Comparison of ENCODE assay signal across 18 cellular contexts in genomic region chr5:5169466-5169865, GRCh38. TPM values are rescaled to one million over a fixed set of nuclear protein-coding genes. Genes with fewer than 3 reads are reported as not detected.
A peak's percentile ranks its signal among the peaks of the same experiment; 100 is the strongest.
DNase-seq lines count a peak whose midpoint lies in the region; ATAC-seq and TF ChIP-seq lines count a peak whose summit lies in the region.
"Had no signal": no experiment of that assay in that cellular context is flagged by ENCODE, and none has a peak within 500 bp of the region (broad histone marks: within the 10 kb centered on the region; RNA-seq: fewer than 3 reads in every experiment).

No MANE protein-coding gene starts in this region.

- H3K27me3 ChIP-seq in esophagus muscularis mucosa (no peaks in the 10 kb centered on the region), colonic mucosa (no peaks in the 10 kb centered on the region)
- H3K27me3 ChIP-seq: BE2C, BLaER1 had no signal

- no peak overlapping the region for H3K9ac ChIP-seq in colonic mucosa (ENCODE audit: low read depth in 2 of 2, low read length in 2 of 2)
- H3K9ac ChIP-seq: BLaER1 had no signal

- H3K4me1 ChIP-seq in esophagus muscularis mucosa (no peaks in the 10 kb centered on the region), colonic mucosa (no peaks in the 10 kb centered on the region)
- H3K4me1 ChIP-seq: Caco-2 had no signal

- DNase-seq in LNCaP clone FGC (ENCODE audit: low read depth) (no peak), RPMI8226 (peak; percentile 52), esophagus muscularis mucosa (ENCODE audit: extremely low spot score) (peak; percentile 87), colonic mucosa (no peak)
- DNase-seq: 8988T; ACHN; BE2C; C1 segment of cervical spinal cord; Caco-2; Calu3; CD4-positive, alpha-beta memory T cell; CD4-positive, CD25-positive, alpha-beta regulatory T cell; CD8-positive, alpha-beta memory T cell; DMS79 treated with DMSO at 0.1 percent for 48 hours; GF-D8 had no signal

- ATAC-seq in GM19455 (IDR thresholded peaks at IDR 0.05; ENCODE audit: unreplicated experiment), result no peak
- no peak for ATAC-seq in GM18873 (IDR thresholded peaks at IDR 0.05; ENCODE audit: low FRiP score, unreplicated experiment)

- TF ChIP-seq EP300 in esophagus muscularis mucosa (IDR thresholded peaks at IDR 0.05), result no peak

- H3K36me3 ChIP-seq in esophagus muscularis mucosa (no peaks in the 10 kb centered on the region), colonic mucosa (no peaks in the 10 kb centered on the region)
- H3K36me3 ChIP-seq: BE2C, BLaER1 had no signal

- H3K4me3 ChIP-seq in LNCaP clone FGC (ENCODE audit: low read depth, low read length) (no peak overlapping the region), esophagus muscularis mucosa (no peak overlapping the region), colonic mucosa (no peak overlapping the region)
- H3K4me3 ChIP-seq: BLaER1 had no signal

- no peak for TF ChIP-seq POLR2A in esophagus muscularis mucosa (IDR thresholded peaks at IDR 0.05; ENCODE audit: low read depth)

- H3K27ac ChIP-seq in esophagus muscularis mucosa (replicated peaks in 1 of 4), result no peak overlapping the region
- no peak overlapping the region for H3K27ac ChIP-seq in colonic mucosa
- H3K27ac ChIP-seq: BLaER1 had no signal

- H3K9me3 ChIP-seq in esophagus muscularis mucosa, result peaks cover 0 to under 1% (median 0%) of the 10 kb centered on the region in 4 donors
- H3K9me3 ChIP-seq in colonic mucosa, result no peaks in the 10 kb centered on the region
- H3K9me3 ChIP-seq: BE2C, BLaER1, Caco-2 had no signal

- 89% methylated on average over 8 of the region's 8 CpGs for WGBS in esophagus muscularis mucosa

- TF ChIP-seq CTCF in LNCaP clone FGC (IDR thresholded peaks at IDR 0.05; ENCODE audit: control insufficient read depth, extremely low read depth, insufficient read depth) (0 out of 2 replicates have a peak, but pooled peaks have one; percentile 13), esophagus muscularis mucosa (IDR thresholded peaks at IDR 0.05) (no peak), colonic mucosa (IDR thresholded peaks at IDR 0.05) (no peak)

- intact Hi-C loops in esophagus muscularis mucosa (cut with DNase I) (no loop called here), colonic mucosa (cut with DNase I) (no loop called here)

RNA-seq across cellular contexts. Expression of gene ADAMTS16, which starts 29.3 kb away (rescaled TPM):
- total RNA-seq in esophagus muscularis mucosa (1 to 10 TPM in 1 of 4 donors, under 1 TPM in 2, not detected in 1; 0.42 to 1.1 (median 0.50) TPM), colonic mucosa (under 1 TPM in 1 of 2 donors, not detected in 1; 0.16 TPM)
- total RNA-seq: Calu3; CD4-positive, alpha-beta memory T cell; CD4-positive, CD25-positive, alpha-beta regulatory T cell; CD8-positive, alpha-beta memory T cell had no signal

Comparison
In these comparisons a context has a peak if more than half of its experiments do, and no peak if none do; other contexts are left out.
1. DNase-seq: peak in RPMI8226 (single experiment) and esophagus muscularis mucosa (single experiment); none in LNCaP clone FGC (single experiment) and colonic mucosa (single experiment).